In the genomic region with DNA sequence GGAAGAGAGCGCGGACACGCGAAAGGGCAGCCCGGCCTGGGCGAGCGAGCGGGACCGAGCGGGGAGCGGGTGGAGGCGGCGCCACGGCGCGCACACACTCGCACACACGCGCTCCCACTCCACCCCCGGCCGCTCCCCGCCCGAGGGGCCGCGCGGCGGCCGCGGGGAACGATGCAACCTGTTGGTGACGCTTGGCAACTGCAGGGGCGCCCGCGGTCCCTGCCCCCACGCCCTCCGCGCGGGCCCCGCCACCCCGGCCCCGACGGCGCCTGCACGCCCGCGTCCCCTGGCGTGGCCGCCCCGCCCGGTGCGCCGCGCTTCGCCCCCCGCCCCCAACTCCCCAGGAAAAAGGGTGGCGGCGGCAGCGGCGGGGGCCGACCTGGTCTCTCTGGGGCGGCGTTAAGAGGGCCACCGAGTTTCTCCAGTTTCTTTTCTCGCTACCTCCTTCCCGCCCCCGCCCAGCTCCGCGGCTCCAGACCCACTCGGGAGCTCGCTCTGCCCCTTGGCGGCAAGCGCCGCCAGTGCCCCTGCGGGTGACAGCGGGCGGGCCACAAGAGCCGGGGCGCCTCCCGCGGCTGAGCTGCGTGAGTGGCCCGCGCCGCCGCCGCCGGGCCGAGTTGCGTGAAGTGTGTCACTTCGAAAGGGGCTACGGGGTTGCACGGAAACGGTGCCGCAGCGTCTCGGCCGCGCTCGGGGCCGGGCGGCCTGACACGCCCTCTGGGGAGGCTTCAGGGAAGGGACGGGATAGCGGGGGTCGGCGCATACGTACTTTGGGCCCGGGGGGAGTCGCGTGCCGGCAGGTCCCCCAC, we compare ENCODE assay signal across 1 cellular context.
A peak's percentile ranks its signal among the peaks of the same experiment; 100 is the strongest.
TF ChIP-seq lines count a peak whose summit lies in the region.

TSS of gene NR3C1 (minus strand) at position 80 of the 809 bp plus-strand sequence. CDS start 2,847 bp downstream, outside the sequence.

TF ChIP-seq in K562, 482 proteins besides CTCF, POLR2A, EP300 and RAD21 (continued from another document and continues in another):
- TF ChIP-seq POLR2AphosphoS5 (IDR thresholded peaks at IDR 0.05; ENCODE audit: control insufficient read depth, insufficient read depth, low read depth, low read length) (peak; percentile 28; the same call in 1 of the 2 replicates), ZBTB8A (IDR thresholded peaks at IDR 0.05; ENCODE audit: partially characterized antibody) (no peak), CBX5 (IDR thresholded peaks at IDR 0.05; ENCODE audit: borderline replicate concordance, low read depth) (no peak), HNRNPK (IDR thresholded peaks at IDR 0.05; ENCODE audit: low read depth, low read length, poor library complexity, severe bottlenecking) (peak; percentile 11), TBP (optimal IDR thresholded peaks at IDR 0.05; ENCODE audit: low read depth, low read length) (no peak), KLF1 (tag; IDR thresholded peaks at IDR 0.05) (no peak), MAFF (IDR thresholded peaks at IDR 0.05; ENCODE audit: low read length) (no peak), MCM5 (IDR thresholded peaks at IDR 0.05; ENCODE audit: low read depth) (no peak), ZNF518B (CRISPR knock-in tag; IDR thresholded peaks at IDR 0.05) (no peak), SRF (CRISPR knock-in tag; IDR thresholded peaks at IDR 0.05) (no peak), TBL1XR1 (IDR thresholded peaks at IDR 0.05; ENCODE audit: low read length in 2 of 2) (no peak), WHSC1 (IDR thresholded peaks at IDR 0.05; ENCODE audit: low read length) (no peak), CEBPG (CRISPR knock-in tag; IDR thresholded peaks at IDR 0.05) (peak; percentile 27; the same call in 1 of the 2 replicates), CEBPG (tag; conservative IDR thresholded peaks at IDR 0.05 in 1 of 2, IDR thresholded peaks at IDR 0.05 in 1 of 2) (no peak), CCNT2 (IDR thresholded peaks at IDR 0.05; ENCODE audit: borderline replicate concordance, extremely low read depth, insufficient read length, low read depth, low read length) (peak; percentile 46), CBFA2T2 (conservative IDR thresholded peaks at IDR 0.05) (no peak), ZBTB5 (IDR thresholded peaks at IDR 0.05) (no peak), TFAM (CRISPR knock-in tag; conservative IDR thresholded peaks at IDR 0.05) (no peak), RB1 (IDR thresholded peaks at IDR 0.05; ENCODE audit: low read depth) (peak; percentile 47; the same call in 1 of the 2 replicates), ZNF644 (tag; IDR thresholded peaks at IDR 0.05; ENCODE audit: low read depth) (no peak; the same call in 1 of the 2 replicates), CTCFL (IDR thresholded peaks at IDR 0.05; ENCODE audit: borderline replicate concordance, insufficient read depth, low read depth, low read length, poor library complexity, severe bottlenecking) (peak; percentile 22), ZNF77 (CRISPR knock-in tag; IDR thresholded peaks at IDR 0.05) (no peak), TAL1 (IDR thresholded peaks at IDR 0.05) (no peak), YY1 (IDR thresholded peaks at IDR 0.05; ENCODE audit: borderline replicate concordance in 1 of 3, control insufficient read depth in 1 of 3, extremely low read depth in 1 of 3, insufficient read depth in 3 of 3, insufficient read length in 1 of 3, insufficient replicate concordance in 2 of 3, low read depth in 1 of 3, low read length in 2 of 3) (peak in 1 of 3 experiments; percentile 51), HNRNPLL (IDR thresholded peaks at IDR 0.05; ENCODE audit: low read depth, low read length, poor library complexity, severe bottlenecking) (peak; percentile 55), KLF10 (CRISPR knock-in tag; IDR thresholded peaks at IDR 0.05) (no peak), HDAC3 (IDR thresholded peaks at IDR 0.05; ENCODE audit: borderline replicate concordance, partially characterized antibody) (no peak)
- TF ChIP-seq, protein P1, sequence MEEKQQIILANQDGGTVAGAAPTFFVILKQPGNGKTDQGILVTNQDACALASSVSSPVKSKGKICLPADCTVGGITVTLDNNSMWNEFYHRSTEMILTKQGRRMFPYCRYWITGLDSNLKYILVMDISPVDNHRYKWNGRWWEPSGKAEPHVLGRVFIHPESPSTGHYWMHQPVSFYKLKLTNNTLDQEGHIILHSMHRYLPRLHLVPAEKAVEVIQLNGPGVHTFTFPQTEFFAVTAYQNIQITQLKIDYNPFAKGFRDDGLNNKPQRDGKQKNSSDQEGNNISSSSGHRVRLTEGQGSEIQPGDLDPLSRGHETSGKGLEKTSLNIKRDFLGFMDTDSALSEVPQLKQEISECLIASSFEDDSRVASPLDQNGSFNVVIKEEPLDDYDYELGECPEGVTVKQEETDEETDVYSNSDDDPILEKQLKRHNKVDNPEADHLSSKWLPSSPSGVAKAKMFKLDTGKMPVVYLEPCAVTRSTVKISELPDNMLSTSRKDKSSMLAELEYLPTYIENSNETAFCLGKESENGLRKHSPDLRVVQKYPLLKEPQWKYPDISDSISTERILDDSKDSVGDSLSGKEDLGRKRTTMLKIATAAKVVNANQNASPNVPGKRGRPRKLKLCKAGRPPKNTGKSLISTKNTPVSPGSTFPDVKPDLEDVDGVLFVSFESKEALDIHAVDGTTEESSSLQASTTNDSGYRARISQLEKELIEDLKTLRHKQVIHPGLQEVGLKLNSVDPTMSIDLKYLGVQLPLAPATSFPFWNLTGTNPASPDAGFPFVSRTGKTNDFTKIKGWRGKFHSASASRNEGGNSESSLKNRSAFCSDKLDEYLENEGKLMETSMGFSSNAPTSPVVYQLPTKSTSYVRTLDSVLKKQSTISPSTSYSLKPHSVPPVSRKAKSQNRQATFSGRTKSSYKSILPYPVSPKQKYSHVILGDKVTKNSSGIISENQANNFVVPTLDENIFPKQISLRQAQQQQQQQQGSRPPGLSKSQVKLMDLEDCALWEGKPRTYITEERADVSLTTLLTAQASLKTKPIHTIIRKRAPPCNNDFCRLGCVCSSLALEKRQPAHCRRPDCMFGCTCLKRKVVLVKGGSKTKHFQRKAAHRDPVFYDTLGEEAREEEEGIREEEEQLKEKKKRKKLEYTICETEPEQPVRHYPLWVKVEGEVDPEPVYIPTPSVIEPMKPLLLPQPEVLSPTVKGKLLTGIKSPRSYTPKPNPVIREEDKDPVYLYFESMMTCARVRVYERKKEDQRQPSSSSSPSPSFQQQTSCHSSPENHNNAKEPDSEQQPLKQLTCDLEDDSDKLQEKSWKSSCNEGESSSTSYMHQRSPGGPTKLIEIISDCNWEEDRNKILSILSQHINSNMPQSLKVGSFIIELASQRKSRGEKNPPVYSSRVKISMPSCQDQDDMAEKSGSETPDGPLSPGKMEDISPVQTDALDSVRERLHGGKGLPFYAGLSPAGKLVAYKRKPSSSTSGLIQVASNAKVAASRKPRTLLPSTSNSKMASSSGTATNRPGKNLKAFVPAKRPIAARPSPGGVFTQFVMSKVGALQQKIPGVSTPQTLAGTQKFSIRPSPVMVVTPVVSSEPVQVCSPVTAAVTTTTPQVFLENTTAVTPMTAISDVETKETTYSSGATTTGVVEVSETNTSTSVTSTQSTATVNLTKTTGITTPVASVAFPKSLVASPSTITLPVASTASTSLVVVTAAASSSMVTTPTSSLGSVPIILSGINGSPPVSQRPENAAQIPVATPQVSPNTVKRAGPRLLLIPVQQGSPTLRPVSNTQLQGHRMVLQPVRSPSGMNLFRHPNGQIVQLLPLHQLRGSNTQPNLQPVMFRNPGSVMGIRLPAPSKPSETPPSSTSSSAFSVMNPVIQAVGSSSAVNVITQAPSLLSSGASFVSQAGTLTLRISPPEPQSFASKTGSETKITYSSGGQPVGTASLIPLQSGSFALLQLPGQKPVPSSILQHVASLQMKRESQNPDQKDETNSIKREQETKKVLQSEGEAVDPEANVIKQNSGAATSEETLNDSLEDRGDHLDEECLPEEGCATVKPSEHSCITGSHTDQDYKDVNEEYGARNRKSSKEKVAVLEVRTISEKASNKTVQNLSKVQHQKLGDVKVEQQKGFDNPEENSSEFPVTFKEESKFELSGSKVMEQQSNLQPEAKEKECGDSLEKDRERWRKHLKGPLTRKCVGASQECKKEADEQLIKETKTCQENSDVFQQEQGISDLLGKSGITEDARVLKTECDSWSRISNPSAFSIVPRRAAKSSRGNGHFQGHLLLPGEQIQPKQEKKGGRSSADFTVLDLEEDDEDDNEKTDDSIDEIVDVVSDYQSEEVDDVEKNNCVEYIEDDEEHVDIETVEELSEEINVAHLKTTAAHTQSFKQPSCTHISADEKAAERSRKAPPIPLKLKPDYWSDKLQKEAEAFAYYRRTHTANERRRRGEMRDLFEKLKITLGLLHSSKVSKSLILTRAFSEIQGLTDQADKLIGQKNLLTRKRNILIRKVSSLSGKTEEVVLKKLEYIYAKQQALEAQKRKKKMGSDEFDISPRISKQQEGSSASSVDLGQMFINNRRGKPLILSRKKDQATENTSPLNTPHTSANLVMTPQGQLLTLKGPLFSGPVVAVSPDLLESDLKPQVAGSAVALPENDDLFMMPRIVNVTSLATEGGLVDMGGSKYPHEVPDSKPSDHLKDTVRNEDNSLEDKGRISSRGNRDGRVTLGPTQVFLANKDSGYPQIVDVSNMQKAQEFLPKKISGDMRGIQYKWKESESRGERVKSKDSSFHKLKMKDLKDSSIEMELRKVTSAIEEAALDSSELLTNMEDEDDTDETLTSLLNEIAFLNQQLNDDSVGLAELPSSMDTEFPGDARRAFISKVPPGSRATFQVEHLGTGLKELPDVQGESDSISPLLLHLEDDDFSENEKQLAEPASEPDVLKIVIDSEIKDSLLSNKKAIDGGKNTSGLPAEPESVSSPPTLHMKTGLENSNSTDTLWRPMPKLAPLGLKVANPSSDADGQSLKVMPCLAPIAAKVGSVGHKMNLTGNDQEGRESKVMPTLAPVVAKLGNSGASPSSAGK (IDR thresholded peaks at IDR 0.05) = 0 out of 2 replicates have a peak, but pooled peaks have one; percentile 5
- TF ChIP-seq, protein P2, sequence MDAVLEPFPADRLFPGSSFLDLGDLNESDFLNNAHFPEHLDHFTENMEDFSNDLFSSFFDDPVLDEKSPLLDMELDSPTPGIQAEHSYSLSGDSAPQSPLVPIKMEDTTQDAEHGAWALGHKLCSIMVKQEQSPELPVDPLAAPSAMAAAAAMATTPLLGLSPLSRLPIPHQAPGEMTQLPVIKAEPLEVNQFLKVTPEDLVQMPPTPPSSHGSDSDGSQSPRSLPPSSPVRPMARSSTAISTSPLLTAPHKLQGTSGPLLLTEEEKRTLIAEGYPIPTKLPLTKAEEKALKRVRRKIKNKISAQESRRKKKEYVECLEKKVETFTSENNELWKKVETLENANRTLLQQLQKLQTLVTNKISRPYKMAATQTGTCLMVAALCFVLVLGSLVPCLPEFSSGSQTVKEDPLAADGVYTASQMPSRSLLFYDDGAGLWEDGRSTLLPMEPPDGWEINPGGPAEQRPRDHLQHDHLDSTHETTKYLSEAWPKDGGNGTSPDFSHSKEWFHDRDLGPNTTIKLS (IDR thresholded peaks at IDR 0.05; ENCODE audit: borderline replicate concordance, low read depth) = peak; percentile 14; the same call in 1 of the 2 replicates
- TF ChIP-seq, protein P3, sequence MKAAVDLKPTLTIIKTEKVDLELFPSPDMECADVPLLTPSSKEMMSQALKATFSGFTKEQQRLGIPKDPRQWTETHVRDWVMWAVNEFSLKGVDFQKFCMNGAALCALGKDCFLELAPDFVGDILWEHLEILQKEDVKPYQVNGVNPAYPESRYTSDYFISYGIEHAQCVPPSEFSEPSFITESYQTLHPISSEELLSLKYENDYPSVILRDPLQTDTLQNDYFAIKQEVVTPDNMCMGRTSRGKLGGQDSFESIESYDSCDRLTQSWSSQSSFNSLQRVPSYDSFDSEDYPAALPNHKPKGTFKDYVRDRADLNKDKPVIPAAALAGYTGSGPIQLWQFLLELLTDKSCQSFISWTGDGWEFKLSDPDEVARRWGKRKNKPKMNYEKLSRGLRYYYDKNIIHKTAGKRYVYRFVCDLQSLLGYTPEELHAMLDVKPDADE (conservative IDR thresholded peaks at IDR 0.05; ENCODE audit: control insufficient read depth, low read depth, low read length) = 0 out of 2 replicates have a peak, but pooled peaks have one; percentile 54
